Comparison of ENCODE assay signal across 11 cellular contexts in the genomic region with DNA sequence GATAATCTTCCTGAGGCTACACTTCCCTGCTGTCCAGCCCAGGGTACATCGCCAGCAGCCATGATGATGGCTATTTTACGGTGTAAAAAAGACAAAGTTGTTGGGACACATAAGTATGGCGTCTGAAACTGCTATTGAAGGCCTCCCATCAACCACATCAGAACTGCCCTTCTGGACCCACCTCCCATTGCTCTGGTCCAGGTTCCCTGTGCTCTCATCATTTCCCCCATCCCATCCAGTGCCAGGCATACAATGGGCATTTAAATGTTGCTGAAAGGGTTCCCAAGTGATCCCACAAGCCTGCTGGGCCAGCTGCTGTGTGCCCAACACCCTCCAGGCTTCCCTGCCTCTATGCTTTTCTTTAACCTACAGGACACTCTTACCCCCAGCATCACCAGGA. TPM values are rescaled to one million over a fixed set of nuclear protein-coding genes. Genes with fewer than 3 reads are reported as not detected.
"Had no signal": no experiment of that assay in that cellular context is flagged by ENCODE, and none has a peak within 500 bp of the region (broad histone marks: within the 10 kb centered on the region; RNA-seq: fewer than 3 reads in every experiment).

No MANE protein-coding gene starts in this region.

- H3K36me3 ChIP-seq: HAP-1 had no signal

- H3K4me3 ChIP-seq: GM23248, HAP-1 had no signal

- H3K9me3 Mint-ChIP-seq: HFFc6 had no signal

- ATAC-seq: HCT116, HepG2 had no signal

- H2AFZ ChIP-seq: GM23248 had no signal

- H3K4me1 ChIP-seq: HAP-1 had no signal

- H3K4me3 Mint-ChIP-seq: HFFc6, IgD-negative memory B cell had no signal

- H3K27ac ChIP-seq: GM23248, HL-60 had no signal

- H3K27ac Mint-ChIP-seq: HFFc6 had no signal

- H3K9me3 ChIP-seq: HAP-1 had no signal

- H3K36me3 Mint-ChIP-seq: IgD-negative memory B cell had no signal

- DNase-seq: GM23248, GOT3, H7, HFFc6 had no signal

RNA-seq across cellular contexts. Expression of a gene that starts 10.6 kb away (rescaled TPM):
- total RNA-seq: GM23248, H4, H7, HepG2, HFFc6, HT1080 had no signal
- polyA plus RNA-seq: GM23248, HepG2, IgD-negative memory B cell had no signal

RNA-seq across cellular contexts. Expression of a gene that starts 50.6 kb away (rescaled TPM):
- total RNA-seq: GM23248, H4, HFFc6 had no signal
- polyA plus RNA-seq: GM23248, IgD-negative memory B cell had no signal
